Comparison of ENCODE assay signal across 20 cellular contexts in the genomic region with DNA sequence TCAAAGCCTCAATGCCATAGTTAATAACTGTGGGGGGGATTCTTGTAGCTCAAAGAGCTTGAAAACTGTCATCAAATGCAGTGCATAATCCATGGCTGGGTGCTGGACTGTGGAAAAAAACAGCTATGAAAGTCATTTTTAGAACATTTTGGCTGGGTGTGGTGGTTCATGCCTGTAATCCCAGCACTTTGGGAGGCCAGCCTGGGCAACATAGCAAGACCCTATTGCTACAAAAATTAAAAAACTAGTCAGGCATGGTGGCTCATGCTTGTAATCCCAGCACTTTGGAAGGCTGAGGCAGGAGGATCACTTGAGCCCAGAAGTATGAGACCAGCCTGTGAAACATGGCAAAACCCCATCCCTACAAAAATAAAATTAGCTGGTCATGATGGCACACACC. TPM values are rescaled to one million over a fixed set of nuclear protein-coding genes. Genes with fewer than 3 reads are reported as not detected.
DNase-seq lines count a peak whose midpoint lies in the region; ATAC-seq, FAIRE-seq and TF ChIP-seq lines count a peak whose summit lies in the region.
"Had no signal": no experiment of that assay in that cellular context is flagged by ENCODE, and none has a peak within 500 bp of the region (broad histone marks: within the 10 kb centered on the region; RNA-seq: fewer than 3 reads in every experiment).

No MANE protein-coding gene starts in this region.

- H3K4me1 ChIP-seq in HepG2 (ENCODE audit: insufficient read depth, low read length) (no peaks in the 10 kb centered on the region), right lobe of liver (no peaks in the 10 kb centered on the region), osteoblast (ENCODE audit: insufficient read depth, low read length) (no peaks in the 10 kb centered on the region), thyroid gland (peaks cover 16 to 22% of the 10 kb centered on the region in 2 donors)
- H3K4me1 ChIP-seq: A549, Caco-2, HAP-1 had no signal

- H2AFZ ChIP-seq in HepG2 (ENCODE audit: low read length) (no peak overlapping the region), osteoblast (ENCODE audit: low read length) (no peak overlapping the region)
- H2AFZ ChIP-seq: GM23248 had no signal

- H3K27me3 ChIP-seq in HepG2 (ENCODE audit: control insufficient read depth in 1 of 2, insufficient read depth in 2 of 2, low read length in 2 of 2) (no peaks in the 10 kb centered on the region), right lobe of liver (no peaks in the 10 kb centered on the region), osteoblast (ENCODE audit: insufficient read depth, low read length) (no peaks in the 10 kb centered on the region), thyroid gland (no peaks in the 10 kb centered on the region)

- H3K4me2 ChIP-seq in HepG2 (ENCODE audit: low read depth, low read length) (no peak overlapping the region), osteoblast (ENCODE audit: insufficient read depth, low read length) (no peak overlapping the region)
- H3K4me2 ChIP-seq: A549 had no signal

- no peak for DNase-seq in HepG2 (ENCODE audit: low spot score)
- no peak for DNase-seq in right lobe of liver
- no peak for DNase-seq in caudate nucleus (lab: John Stamatoyannopoulos, UW)
- peak; percentile 38 for DNase-seq in osteoblast (ENCODE audit: insufficient read length, low spot score, missing footprints)
- DNase-seq in thyroid gland, result no peak
- DNase-seq in NK-92 (lab: John Stamatoyannopoulos, UW; ENCODE audit: unreplicated experiment), result no peak
- no peak for DNase-seq in GM19238 (ENCODE audit: insufficient read length, low spot score)
- DNase-seq: AML-193; Caco-2; CD4-positive, alpha-beta T cell; GM23248 had no signal

- no peak for TF ChIP-seq CTCF in HepG2 (CRISPR knock-in tag; IDR thresholded peaks at IDR 0.05)
- TF ChIP-seq CTCF in right lobe of liver (IDR thresholded peaks at IDR 0.05), result no peak
- no peak for TF ChIP-seq CTCF in osteoblast (IDR thresholded peaks at IDR 0.05; ENCODE audit: extremely low read depth, low read depth, low read length)
- TF ChIP-seq CTCF in thyroid gland (IDR thresholded peaks at IDR 0.05), result no peak

- H4K20me1 ChIP-seq in HepG2 (ENCODE audit: insufficient read depth, low read length), result no peaks in the 10 kb centered on the region
- H4K20me1 ChIP-seq in osteoblast (ENCODE audit: insufficient read depth, low read length), result peaks cover 3% of the 10 kb centered on the region

- no peak for TF ChIP-seq EP300 in HepG2 (IDR thresholded peaks at IDR 0.05; ENCODE audit: low read depth in 2 of 2, low read length in 2 of 2)
- no peak for TF ChIP-seq EP300 in HepG2 (CRISPR knock-in tag; IDR thresholded peaks at IDR 0.05; ENCODE audit: borderline replicate concordance)

- H3K9ac ChIP-seq in HepG2 (ENCODE audit: insufficient read depth, low read depth, low read length), result no peak overlapping the region
- H3K9ac ChIP-seq: GM23248 had no signal

- TF ChIP-seq RAD21 in HepG2 (CRISPR knock-in tag; IDR thresholded peaks at IDR 0.05), result no peak

- FAIRE-seq in HepG2 (lab: Jason Lieb, UNC), result no peak
- FAIRE-seq: A549, D721Med, G401.6, GM12891 had no signal

- peaks cover 17 to 53% of the 10 kb centered on the region in 2 experiments for H3K36me3 ChIP-seq in HepG2 (replicated peaks in 1 of 2; ENCODE audit: control insufficient read depth in 1 of 2, insufficient read depth in 2 of 2, low read length in 2 of 2)
- no peaks in the 10 kb centered on the region for H3K36me3 ChIP-seq in right lobe of liver
- peaks cover 21% of the 10 kb centered on the region for H3K36me3 ChIP-seq in osteoblast (ENCODE audit: insufficient read depth, low read length)
- H3K36me3 ChIP-seq in thyroid gland, result peaks cover 0 to 12% of the 10 kb centered on the region in 2 donors

- H3K4me3 ChIP-seq in HepG2 (replicated peaks in 1 of 3; ENCODE audit: insufficient read depth in 1 of 3, low read depth in 2 of 3, low read length in 3 of 3), result no peak overlapping the region
- H3K4me3 ChIP-seq in right lobe of liver, result no peak overlapping the region
- H3K4me3 ChIP-seq in osteoblast (ENCODE audit: insufficient read depth, low read length), result no peak overlapping the region
- H3K4me3 ChIP-seq in thyroid gland (replicated peaks in 1 of 3), result no peak overlapping the region
- H3K4me3 ChIP-seq: A549, GM23248, HAP-1 had no signal

- TF ChIP-seq POLR2A in HepG2 (IDR thresholded peaks at IDR 0.05; ENCODE audit: insufficient read depth in 1 of 2, low read depth in 2 of 2, low read length in 2 of 2), result no peak
- no peak for TF ChIP-seq POLR2A in right lobe of liver (IDR thresholded peaks at IDR 0.05)
- TF ChIP-seq POLR2A in thyroid gland (IDR thresholded peaks at IDR 0.05), result no peak

- intact Hi-C loops in HepG2 (cut with micrococcal nuclease; ENCODE audit: unreplicated experiment), result no loop called here
- intact Hi-C loops in right lobe of liver (cut with DNase I), result no loop called here
- intact Hi-C loops in thyroid gland (cut with DNase I), result no loop called here

- no TSS peak for BruUV-seq in HepG2 (replicated peaks; lab: Mats Ljungman, UMichigan)

- ATAC-seq in HepG2 (no peak), right lobe of liver (no peak), HG03342 (IDR thresholded peaks at IDR 0.05; ENCODE audit: unreplicated experiment) (no peak)
- ATAC-seq: A549 had no signal

- CTCF ChIA-PET in HepG2 (lab: Yijun Ruan, JAX; ENCODE audit: low intra/inter-chr PET ratio, low total read pairs), result no interaction called here

- H3K79me2 ChIP-seq in HepG2 (ENCODE audit: insufficient read depth, low read length) (no peaks in the 10 kb centered on the region), osteoblast (ENCODE audit: insufficient read depth, low read length) (no peaks in the 10 kb centered on the region)

- no peak overlapping the region for H3K27ac ChIP-seq in HepG2 (ENCODE audit: extremely low read length, insufficient read depth, low read length)
- no peak overlapping the region for H3K27ac ChIP-seq in right lobe of liver
- H3K27ac ChIP-seq in caudate nucleus (ENCODE audit: low read depth, low read length), result peak overlapping the region; percentile 95
- H3K27ac ChIP-seq in osteoblast (ENCODE audit: low read depth, low read length), result no peak overlapping the region
- H3K27ac ChIP-seq in thyroid gland, result peak overlapping the region; percentile 1 to 76 (median 39)
- H3K27ac ChIP-seq: 22Rv1, A549, C4-2B, GM23248 had no signal

- in situ Hi-C loops in HepG2 (cut with HindIII; ENCODE audit: extremely low pct_ligation_motif_present, low pct_unique_long_range_greater_than_20kb), result no loop called here

- H3K9me3 ChIP-seq in HepG2 (ENCODE audit: low read length) (no peaks in the 10 kb centered on the region), right lobe of liver (no peaks in the 10 kb centered on the region), osteoblast (ENCODE audit: low read depth, low read length) (no peaks in the 10 kb centered on the region), thyroid gland (no peaks in the 10 kb centered on the region)
- H3K9me3 ChIP-seq: A549, Caco-2, HAP-1 had no signal

- POLR2A ChIA-PET in HepG2 (lab: Yijun Ruan, JAX), result no interaction called here

RNA-seq across cellular contexts. Expression of a gene that starts 12.2 kb away (rescaled TPM):
- total RNA-seq in HepG2 (2016; rRNA removed; fragmentation: Illumina TruSeq; extraction: Trizol) (20.0 and 21.1 TPM in 2 replicates), right lobe of liver (1 to 10 TPM; 2.9 to 5.1 (median 3.9) TPM), osteoblast (13.0 TPM in 2 replicates), thyroid gland (10 to 100 TPM; 15.3 to 26.6 (median 20.6) TPM)
- 13.3 and 17.7 TPM in 2 replicates for total RNA-seq in HepG2 (2016; cell fraction: cytosol; rRNA removed; fragmentation: Illumina TruSeq; extraction: Trizol; ENCODE audit: low read depth)
- total RNA-seq in HepG2 (2016; cell fraction: insoluble cytoplasmic fraction; rRNA removed; fragmentation: Illumina TruSeq; extraction: Trizol), result 20.4 and 21.0 TPM in 2 replicates
- 28.7 and 36.7 TPM in 2 replicates for total RNA-seq in HepG2 (2016; cell fraction: membrane; rRNA removed; fragmentation: Illumina TruSeq; extraction: Trizol)
- 11.4 and 12.6 TPM in 2 replicates for total RNA-seq in HepG2 (2016; cell fraction: nucleus; rRNA removed; fragmentation: Illumina TruSeq; extraction: Trizol)
- polyA plus RNA-seq in HepG2 (2011; rRNA removed), result 14.2 and 14.8 TPM in 2 replicates
- 9.0 and 11.8 TPM in 2 replicates for polyA plus RNA-seq in HepG2 (2011; cell fraction: cytosol; rRNA removed)
- 6.4 and 8.0 TPM in 2 replicates for polyA plus RNA-seq in HepG2 (2011; cell fraction: nucleus; rRNA removed)
- polyA plus RNA-seq in HepG2 (2012), result 12.4 and 13.3 TPM in 2 replicates
- polyA plus RNA-seq in HepG2 (2016; cell fraction: cytosol; fragmentation: Illumina TruSeq; extraction: Trizol; ENCODE audit: low read depth), result 13.1 and 14.7 TPM in 2 replicates
- polyA plus RNA-seq in HepG2 (2016; cell fraction: insoluble cytoplasmic fraction; fragmentation: Illumina TruSeq; extraction: Trizol; ENCODE audit: low read depth), result 19.5 and 20.9 TPM in 2 replicates
- polyA plus RNA-seq in HepG2 (2016; cell fraction: membrane; fragmentation: Illumina TruSeq; extraction: Trizol; ENCODE audit: low read depth), result 25.6 and 29.7 TPM in 2 replicates
- polyA plus RNA-seq in HepG2 (2016; cell fraction: nucleus; fragmentation: Illumina TruSeq; extraction: Trizol; ENCODE audit: insufficient read depth, low read depth), result 21.4 and 23.1 TPM in 2 replicates
- 4.7 and 6.4 TPM in 2 replicates for polyA minus RNA-seq in HepG2 (2011; rRNA and poly(A)+ RNA removed; ENCODE audit: low replicate concordance)
- polyA minus RNA-seq in HepG2 (2011; cell fraction: cytosol; rRNA and poly(A)+ RNA removed), result 9.9 and 10.2 TPM in 2 replicates
- 5.2 and 6.1 TPM in 2 replicates for polyA minus RNA-seq in HepG2 (2011; cell fraction: nucleus; rRNA and poly(A)+ RNA removed)

RNA-seq across cellular contexts. Expression of a gene that starts 32.6 kb away (rescaled TPM):
- total RNA-seq in HepG2 (2016; rRNA removed; fragmentation: Illumina TruSeq; extraction: Trizol) (53.3 and 204 TPM in 2 replicates), right lobe of liver (1 to 10 TPM; 1.5 to 7.6 (median 3.5) TPM), osteoblast (not detected in 2 replicates), thyroid gland (100 to 1,000 TPM in 1 of 4 donors, 10 to 100 TPM in 2, 1 to 10 TPM in 1; 5.3 to 113 (median 62.8) TPM)
- total RNA-seq in HepG2 (2016; cell fraction: cytosol; rRNA removed; fragmentation: Illumina TruSeq; extraction: Trizol; ENCODE audit: low read depth), result 13.9 and 15.8 TPM in 2 replicates
- 48.0 and 215 TPM in 2 replicates for total RNA-seq in HepG2 (2016; cell fraction: insoluble cytoplasmic fraction; rRNA removed; fragmentation: Illumina TruSeq; extraction: Trizol)
- 19.3 and 20.8 TPM in 2 replicates for total RNA-seq in HepG2 (2016; cell fraction: membrane; rRNA removed; fragmentation: Illumina TruSeq; extraction: Trizol)
- total RNA-seq in HepG2 (2016; cell fraction: nucleus; rRNA removed; fragmentation: Illumina TruSeq; extraction: Trizol), result 216 and 254 TPM in 2 replicates
- 155 and 175 TPM in 2 replicates for polyA plus RNA-seq in HepG2 (2011; rRNA removed)
- polyA plus RNA-seq in HepG2 (2011; cell fraction: cytosol; rRNA removed), result 84.5 and 113 TPM in 2 replicates
- polyA plus RNA-seq in HepG2 (2011; cell fraction: nucleus; rRNA removed), result 1,291 and 1,782 TPM in 2 replicates
- 79.9 and 172 TPM in 2 replicates for polyA plus RNA-seq in HepG2 (2012)
- polyA plus RNA-seq in HepG2 (2016; cell fraction: cytosol; fragmentation: Illumina TruSeq; extraction: Trizol; ENCODE audit: low read depth), result 9.2 and 9.5 TPM in 2 replicates
- 55.1 and 66.2 TPM in 2 replicates for polyA plus RNA-seq in HepG2 (2016; cell fraction: insoluble cytoplasmic fraction; fragmentation: Illumina TruSeq; extraction: Trizol; ENCODE audit: low read depth)
- 17.0 and 20.1 TPM in 2 replicates for polyA plus RNA-seq in HepG2 (2016; cell fraction: membrane; fragmentation: Illumina TruSeq; extraction: Trizol; ENCODE audit: low read depth)
- polyA plus RNA-seq in HepG2 (2016; cell fraction: nucleus; fragmentation: Illumina TruSeq; extraction: Trizol; ENCODE audit: insufficient read depth, low read depth), result 637 and 662 TPM in 2 replicates
- polyA minus RNA-seq in HepG2 (2011; rRNA and poly(A)+ RNA removed; ENCODE audit: low replicate concordance), result 5.1 and 12.2 TPM in 2 replicates
- 23.0 and 25.3 TPM in 2 replicates for polyA minus RNA-seq in HepG2 (2011; cell fraction: cytosol; rRNA and poly(A)+ RNA removed)
- polyA minus RNA-seq in HepG2 (2011; cell fraction: nucleus; rRNA and poly(A)+ RNA removed), result 56.8 and 67.0 TPM in 2 replicates
- total RNA-seq: CD4-positive, alpha-beta T cell; GM23248; H4 had no signal

RNA-seq across cellular contexts. Expression of a gene that starts 44.8 kb away (rescaled TPM):
- 68.3 and 81.8 TPM in 2 replicates for total RNA-seq in HepG2 (2016; rRNA removed; fragmentation: Illumina TruSeq; extraction: Trizol)
- total RNA-seq in HepG2 (2016; cell fraction: cytosol; rRNA removed; fragmentation: Illumina TruSeq; extraction: Trizol; ENCODE audit: low read depth), result 6.3 and 8.7 TPM in 2 replicates
- total RNA-seq in HepG2 (2016; cell fraction: insoluble cytoplasmic fraction; rRNA removed; fragmentation: Illumina TruSeq; extraction: Trizol), result 58.8 and 84.2 TPM in 2 replicates
- 20.8 and 24.4 TPM in 2 replicates for total RNA-seq in HepG2 (2016; cell fraction: membrane; rRNA removed; fragmentation: Illumina TruSeq; extraction: Trizol)
- 33.8 and 41.3 TPM in 2 replicates for total RNA-seq in HepG2 (2016; cell fraction: nucleus; rRNA removed; fragmentation: Illumina TruSeq; extraction: Trizol)
- 47.7 and 62.2 TPM in 2 replicates for polyA plus RNA-seq in HepG2 (2011; rRNA removed)
- 58.6 and 82.5 TPM in 2 replicates for polyA plus RNA-seq in HepG2 (2011; cell fraction: cytosol; rRNA removed)
- polyA plus RNA-seq in HepG2 (2011; cell fraction: nucleus; rRNA removed), result 105 and 121 TPM in 2 replicates
- polyA plus RNA-seq in HepG2 (2012), result 34.0 and 38.1 TPM in 2 replicates
- 4.2 and 4.7 TPM in 2 replicates for polyA plus RNA-seq in HepG2 (2016; cell fraction: cytosol; fragmentation: Illumina TruSeq; extraction: Trizol; ENCODE audit: low read depth)
- polyA plus RNA-seq in HepG2 (2016; cell fraction: insoluble cytoplasmic fraction; fragmentation: Illumina TruSeq; extraction: Trizol; ENCODE audit: low read depth), result 68.1 and 77.5 TPM in 2 replicates
- polyA plus RNA-seq in HepG2 (2016; cell fraction: membrane; fragmentation: Illumina TruSeq; extraction: Trizol; ENCODE audit: low read depth), result 11.5 and 14.2 TPM in 2 replicates
- 103 and 104 TPM in 2 replicates for polyA plus RNA-seq in HepG2 (2016; cell fraction: nucleus; fragmentation: Illumina TruSeq; extraction: Trizol; ENCODE audit: insufficient read depth, low read depth)
- 38.5 and 45.1 TPM in 2 replicates for polyA minus RNA-seq in HepG2 (2011; rRNA and poly(A)+ RNA removed; ENCODE audit: low replicate concordance)
- 39.4 and 42.5 TPM in 2 replicates for polyA minus RNA-seq in HepG2 (2011; cell fraction: cytosol; rRNA and poly(A)+ RNA removed)
- polyA minus RNA-seq in HepG2 (2011; cell fraction: nucleus; rRNA and poly(A)+ RNA removed), result 15.1 and 20.0 TPM in 2 replicates
- 10 to 100 TPM; 40.7 to 48.1 (median 47.0) TPM for total RNA-seq in right lobe of liver
- 32.4 and 39.1 TPM in 2 replicates for total RNA-seq in osteoblast
- total RNA-seq in thyroid gland, result 10 to 100 TPM; 50.0 to 67.6 (median 63.7) TPM

RNA-seq across cellular contexts. Expression of a gene that starts 53.2 kb away (rescaled TPM):
- total RNA-seq in HepG2 (2016; rRNA removed; fragmentation: Illumina TruSeq; extraction: Trizol) (34.8 and 35.9 TPM in 2 replicates), right lobe of liver (1 to 10 TPM; 3.3 to 8.0 (median 5.3) TPM), osteoblast (14.1 and 15.2 TPM in 2 replicates), thyroid gland (10 to 100 TPM in 3 of 4 donors, 1 to 10 TPM in 1; 9.9 to 14.6 (median 12.4) TPM)
- total RNA-seq in HepG2 (2016; cell fraction: cytosol; rRNA removed; fragmentation: Illumina TruSeq; extraction: Trizol; ENCODE audit: low read depth), result 79.0 and 80.7 TPM in 2 replicates
- total RNA-seq in HepG2 (2016; cell fraction: insoluble cytoplasmic fraction; rRNA removed; fragmentation: Illumina TruSeq; extraction: Trizol), result 31.8 and 38.7 TPM in 2 replicates
- 96.7 and 98.0 TPM in 2 replicates for total RNA-seq in HepG2 (2016; cell fraction: membrane; rRNA removed; fragmentation: Illumina TruSeq; extraction: Trizol)
- total RNA-seq in HepG2 (2016; cell fraction: nucleus; rRNA removed; fragmentation: Illumina TruSeq; extraction: Trizol), result 17.0 and 18.5 TPM in 2 replicates
- 31.6 and 34.2 TPM in 2 replicates for polyA plus RNA-seq in HepG2 (2011; rRNA removed)
- polyA plus RNA-seq in HepG2 (2011; cell fraction: cytosol; rRNA removed), result 30.7 and 37.2 TPM in 2 replicates
- polyA plus RNA-seq in HepG2 (2011; cell fraction: nucleus; rRNA removed), result 29.7 and 36.4 TPM in 2 replicates
- 21.6 and 23.1 TPM in 2 replicates for polyA plus RNA-seq in HepG2 (2012)
- polyA plus RNA-seq in HepG2 (2016; cell fraction: cytosol; fragmentation: Illumina TruSeq; extraction: Trizol; ENCODE audit: low read depth), result 88.5 and 96.5 TPM in 2 replicates
- 34.9 and 39.2 TPM in 2 replicates for polyA plus RNA-seq in HepG2 (2016; cell fraction: insoluble cytoplasmic fraction; fragmentation: Illumina TruSeq; extraction: Trizol; ENCODE audit: low read depth)
- 88.7 and 90.6 TPM in 2 replicates for polyA plus RNA-seq in HepG2 (2016; cell fraction: membrane; fragmentation: Illumina TruSeq; extraction: Trizol; ENCODE audit: low read depth)
- 40.3 and 42.7 TPM in 2 replicates for polyA plus RNA-seq in HepG2 (2016; cell fraction: nucleus; fragmentation: Illumina TruSeq; extraction: Trizol; ENCODE audit: insufficient read depth, low read depth)
- polyA minus RNA-seq in HepG2 (2011; rRNA and poly(A)+ RNA removed; ENCODE audit: low replicate concordance), result 21.2 and 36.8 TPM in 2 replicates
- polyA minus RNA-seq in HepG2 (2011; cell fraction: cytosol; rRNA and poly(A)+ RNA removed), result 12.7 and 13.0 TPM in 2 replicates
- 10.2 and 10.9 TPM in 2 replicates for polyA minus RNA-seq in HepG2 (2011; cell fraction: nucleus; rRNA and poly(A)+ RNA removed)

Comparison
In these comparisons a context has a peak if more than half of its experiments do, and no peak if none do; other contexts are left out.
1. H3K27ac ChIP-seq: peak in caudate nucleus (single experiment) and thyroid gland (3 of 3); none in HepG2 (single experiment), right lobe of liver (0 of 3) and osteoblast (single experiment).